1 cellular context compared by ENCODE assay signal in genomic region chr4:169333265-169333664, GRCh38.
TF ChIP-seq lines count a peak whose summit lies in the region.

No MANE protein-coding gene starts in this region.

TF ChIP-seq in H1, 55 proteins besides CTCF, POLR2A, EP300 and RAD21:
- TF ChIP-seq POLR2AphosphoS5 (IDR thresholded peaks at IDR 0.05; ENCODE audit: low read depth, low read length) (no peak), CHD1 (IDR thresholded peaks at IDR 0.05; ENCODE audit: low read depth, low read length) (no peak), CHD2 (IDR thresholded peaks at IDR 0.05; ENCODE audit: low read length) (no peak), BCL11A (IDR thresholded peaks at IDR 0.05; ENCODE audit: low read depth in 2 of 2, low read length in 2 of 2) (no peak), BACH1 (IDR thresholded peaks at IDR 0.05; ENCODE audit: low read length) (no peak), YY1 (IDR thresholded peaks at IDR 0.05; ENCODE audit: low read depth, low read length) (no peak)
